Comparison of ENCODE assay signal across 10 cellular contexts in genomic region chr4:45438047-45438446, GRCh38.
"Had no signal": no experiment of that assay in that cellular context is flagged by ENCODE, and none has a peak within 500 bp of the region (broad histone marks: within the 10 kb centered on the region; RNA-seq: fewer than 3 reads in every experiment).

No MANE protein-coding gene starts in this region.

- H3K27me3 ChIP-seq: colonic mucosa had no signal

- ATAC-seq: psoas muscle; stimulated activated naive CD8-positive, alpha-beta T cell treated with anti-CD3 and anti-CD28 coated beads, Interleukin-15, amount 100 ng/mL, for 72 hours; T-helper 17 cell had no signal

- DNase-seq: activated T-cell treated with anti-CD3 and anti-CD28 coated beads, Interleukin-2, amount 50 U/mL, for 1 hour; colonic mucosa; effector CD4-positive, alpha-beta T cell; hippocampal formation; psoas muscle; stimulated activated CD4-positive, alpha-beta T cell treated with anti-CD3 and anti-CD28 coated beads, Interleukin-15, amount 100 ng/mL, for 24 hours; stimulated activated CD4-positive, alpha-beta T cell treated with anti-CD3 and anti-CD28 coated beads, Interleukin-4, amount 100 ng/mL, for 24 hours; stimulated activated naive CD8-positive, alpha-beta T cell treated with anti-CD3 and anti-CD28 coated beads, Interleukin-15, amount 100 ng/mL, for 72 hours; T-helper 17 cell had no signal

- H3K4me1 ChIP-seq: colonic mucosa, psoas muscle had no signal

- H3K27ac ChIP-seq: colonic mucosa, psoas muscle, thoracic aorta had no signal
